10 cellular contexts compared by ENCODE assay signal in genomic region chr21:17554619-17555472, GRCh38. TPM values are rescaled to one million over a fixed set of nuclear protein-coding genes. Genes with fewer than 3 reads are reported as not detected.
DNase-seq lines count a peak whose midpoint lies in the region; ATAC-seq, FAIRE-seq and TF ChIP-seq lines count a peak whose summit lies in the region.
"Had no signal": no experiment of that assay in that cellular context is flagged by ENCODE, and none has a peak within 500 bp of the region (broad histone marks: within the 10 kb centered on the region; RNA-seq: fewer than 3 reads in every experiment).

No MANE protein-coding gene starts in this region.

- no peaks in the 10 kb centered on the region for H3K9me3 Mint-ChIP-seq in CD8-positive, alpha-beta T cell
- H3K9me3 Mint-ChIP-seq in activated naive CD4-positive, alpha-beta T cell treated with anti-CD3 and anti-CD28 coated beads for 36 hours = no peaks in the 10 kb centered on the region
- H3K9me3 Mint-ChIP-seq: activated naive CD4-positive, alpha-beta T cell treated with anti-CD3 and anti-CD28 coated beads, Interleukin-2, amount 50 U/mL, for 24 hours had no signal

- peak in 1 of 2 experiments; percentile 81; a peak in 3 of 6 replicates for ATAC-seq in A549
- ATAC-seq in CD8-positive, alpha-beta T cell = no peak
- no peak for ATAC-seq in HG03439 (IDR thresholded peaks at IDR 0.05; ENCODE audit: unreplicated experiment)

- no peaks in the 10 kb centered on the region for H3K4me1 Mint-ChIP-seq in CD8-positive, alpha-beta T cell (ENCODE audit: low read depth)
- no peaks in the 10 kb centered on the region for H3K4me1 Mint-ChIP-seq in activated naive CD4-positive, alpha-beta T cell treated with anti-CD3 and anti-CD28 coated beads for 36 hours (ENCODE audit: low read depth)
- H3K4me1 Mint-ChIP-seq: activated naive CD4-positive, alpha-beta T cell treated with anti-CD3 and anti-CD28 coated beads, Interleukin-2, amount 50 U/mL, for 24 hours had no signal

- no peak for TF ChIP-seq EP300 in A549 (IDR thresholded peaks at IDR 0.05)

- H3K4me2 ChIP-seq in A549 = no peak overlapping the region

- POLR2A ChIA-PET in A549 (lab: Yijun Ruan, JAX) = interaction anchor here (0.8 to 1.0 kb wide), 2 partner anchors 43 to 168 kb away, joined by 3 read pairs; no protein-coding TSS in a partner anchor
- POLR2A ChIA-PET in CD8-positive, alpha-beta T cell (lab: Charles Lee) = no interaction called here

- FAIRE-seq in A549 (lab: Jason Lieb, UNC) = no peak

- 42% methylated on average over 7 of the region's 7 CpGs for WGBS in A549 (ENCODE audit: missing lambda C conversion rate)

- no peaks in the 10 kb centered on the region for H3K27me3 Mint-ChIP-seq in CD8-positive, alpha-beta T cell (ENCODE audit: low read depth)
- H3K27me3 Mint-ChIP-seq in activated naive CD4-positive, alpha-beta T cell treated with anti-CD3 and anti-CD28 coated beads for 36 hours (ENCODE audit: low read depth) = no peaks in the 10 kb centered on the region
- H3K27me3 Mint-ChIP-seq: activated naive CD4-positive, alpha-beta T cell treated with anti-CD3 and anti-CD28 coated beads, Interleukin-2, amount 50 U/mL, for 24 hours had no signal

- TF ChIP-seq RAD21 in A549 (conservative IDR thresholded peaks at IDR 0.05 in 1 of 2, IDR thresholded peaks at IDR 0.05 in 1 of 2) = peak; percentile 67 to 70

- no peak for TF ChIP-seq POLR2A in A549 (IDR thresholded peaks at IDR 0.05; ENCODE audit: low read length)

- CTCF ChIA-PET in A549 (lab: Yijun Ruan, JAX) = interaction anchor here (0.6 to 2.2 kb wide), 30 partner anchors 8 to 238 kb away, joined by 3 to 66 read pairs (median 4); partner anchors contain the start of gene CXADR
- CTCF ChIA-PET in CD8-positive, alpha-beta T cell (lab: Charles Lee) = interaction anchor here (1.5 kb wide), 1 partner anchor 168 kb away, joined by 6 read pairs; no protein-coding TSS in a partner anchor
- CTCF ChIA-PET in activated naive CD4-positive, alpha-beta T cell treated with anti-CD3 and anti-CD28 coated beads for 36 hours (lab: Charles Lee) = interaction anchor here (0.5 to 1.4 kb wide), 7 partner anchors 31 to 197 kb away, joined by 3 to 17 read pairs (median 3); no protein-coding TSS in a partner anchor

- peak; percentile 53 for TF ChIP-seq CTCF in A549 (IDR thresholded peaks at IDR 0.05)
- peak; percentile 20 for TF ChIP-seq CTCF in HFF-Myc (IDR thresholded peaks at IDR 0.05; ENCODE audit: low read depth, low read length, missing control alignments)
- no peak for TF ChIP-seq CTCF in CD8-positive, alpha-beta T cell (IDR thresholded peaks at IDR 0.05)

- no peaks in the 10 kb centered on the region for H3K9me3 ChIP-seq in A549
- no peaks in the 10 kb centered on the region for H3K9me3 ChIP-seq in adipocyte (ENCODE audit: control insufficient read depth, low read length)
- H3K9me3 ChIP-seq in CD8-positive, alpha-beta T cell (ENCODE audit: low read length) = no peaks in the 10 kb centered on the region

- H3K36me3 Mint-ChIP-seq in CD8-positive, alpha-beta T cell = no peaks in the 10 kb centered on the region
- no peaks in the 10 kb centered on the region for H3K36me3 Mint-ChIP-seq in activated naive CD4-positive, alpha-beta T cell treated with anti-CD3 and anti-CD28 coated beads for 36 hours (ENCODE audit: low read depth)
- H3K36me3 Mint-ChIP-seq: activated naive CD4-positive, alpha-beta T cell treated with anti-CD3 and anti-CD28 coated beads, Interleukin-2, amount 50 U/mL, for 24 hours had no signal

- H3K36me3 ChIP-seq in adipocyte (ENCODE audit: control insufficient read depth, insufficient read depth, low read length, severe bottlenecking) = no peaks in the 10 kb centered on the region
- no peaks in the 10 kb centered on the region for H3K36me3 ChIP-seq in CD8-positive, alpha-beta T cell (ENCODE audit: insufficient read depth, low read length)

- no peak overlapping the region for H3K27ac ChIP-seq in A549
- no peak overlapping the region for H3K27ac ChIP-seq in CD8-positive, alpha-beta T cell (ENCODE audit: low read depth, low read length)

- no peak overlapping the region for H3K4me3 ChIP-seq in A549
- no peak overlapping the region for H3K4me3 ChIP-seq in HFF-Myc (replicated peaks; ENCODE audit: low read depth, low read length)
- no peak overlapping the region for H3K4me3 ChIP-seq in adipocyte (ENCODE audit: low read length)
- no peak overlapping the region for H3K4me3 ChIP-seq in CD8-positive, alpha-beta T cell (ENCODE audit: low read depth, low read length)

- intact Hi-C loops in CD8-positive, alpha-beta T cell (cut with DNase I, micrococcal nuclease) = no loop called here
- intact Hi-C loops in activated naive CD4-positive, alpha-beta T cell treated with anti-CD3 and anti-CD28 coated beads for 36 hours (cut with micrococcal nuclease) = loop anchor here (10.0 kb wide), 1 partner anchor 170 kb away; no protein-coding TSS in a partner anchor

- DNase-seq in A549 (ENCODE audit: low read depth in 1 of 2, low spot score in 1 of 2) (peak; percentile 26 to 27), HFF-Myc (ENCODE audit: extremely low read depth, low read depth) (no peak), adipocyte (ENCODE audit: low read depth) (peak; percentile 3), kidney glomerular epithelial cell (lab: John Stamatoyannopoulos, UW) (peak; percentile 8), NCI-H2081 treated with DMSO at 0.1 percent for 48 hours (lab: John Stamatoyannopoulos, UW) (no peak)
- DNase-seq in CD8-positive, alpha-beta T cell = no peak
- no peak for DNase-seq in activated naive CD4-positive, alpha-beta T cell treated with anti-CD3 and anti-CD28 coated beads for 36 hours
- DNase-seq: KG1 had no signal

- no peak overlapping the region for H3K9ac ChIP-seq in adipocyte (ENCODE audit: low read length)

- H3K4me1 ChIP-seq in A549 (no peaks in the 10 kb centered on the region), adipocyte (ENCODE audit: control insufficient read depth, insufficient read depth, low read length) (no peaks in the 10 kb centered on the region)
- H3K4me1 ChIP-seq in CD8-positive, alpha-beta T cell (ENCODE audit: insufficient read depth, low read length) = no peaks in the 10 kb centered on the region

- H3K27me3 ChIP-seq in adipocyte (replicated peaks; ENCODE audit: control insufficient read depth, insufficient read depth, low read length) = no peaks in the 10 kb centered on the region
- H3K27me3 ChIP-seq in CD8-positive, alpha-beta T cell (ENCODE audit: insufficient read depth, low read length) = no peaks in the 10 kb centered on the region

- H3K27ac Mint-ChIP-seq in CD8-positive, alpha-beta T cell = no peak overlapping the region
- H3K27ac Mint-ChIP-seq in activated naive CD4-positive, alpha-beta T cell treated with anti-CD3 and anti-CD28 coated beads for 36 hours = no peak overlapping the region
- H3K27ac Mint-ChIP-seq: activated naive CD4-positive, alpha-beta T cell treated with anti-CD3 and anti-CD28 coated beads, Interleukin-2, amount 50 U/mL, for 24 hours had no signal

- H3K4me3 Mint-ChIP-seq in CD8-positive, alpha-beta T cell = no peak overlapping the region
- H3K4me3 Mint-ChIP-seq in activated naive CD4-positive, alpha-beta T cell treated with anti-CD3 and anti-CD28 coated beads for 36 hours = no peak overlapping the region
- H3K4me3 Mint-ChIP-seq: activated naive CD4-positive, alpha-beta T cell treated with anti-CD3 and anti-CD28 coated beads, Interleukin-2, amount 50 U/mL, for 24 hours had no signal

TF ChIP-seq in A549, 52 proteins besides CTCF, POLR2A, EP300 and RAD21:
- TF ChIP-seq RCOR1 (IDR thresholded peaks at IDR 0.05; ENCODE audit: low read depth, low read length) = no peak
- TF ChIP-seq ZNF302 (CRISPR knock-in tag; IDR thresholded peaks at IDR 0.05) = no peak
- TF ChIP-seq SMC3 (IDR thresholded peaks at IDR 0.05) = peak; percentile 61
TF ChIP-seq in A549: peak in this region for 1.

RNA-seq across cellular contexts. Expression of gene CXADR, which starts 42.0 kb away (rescaled TPM):
- polyA plus RNA-seq in A549 (2011; rRNA removed) = 20.3 and 21.7 TPM in 2 replicates
- 2.7 and 3.0 TPM in 2 replicates for polyA plus RNA-seq in A549 (2012; cell fraction: cytosol; rRNA removed)
- 1.4 and 1.6 TPM in 2 replicates for polyA plus RNA-seq in A549 (2012; cell fraction: nucleus; rRNA removed)
- 6.4 to 7.7 TPM (median 6.6 TPM) in 3 replicates for polyA plus RNA-seq in A549 (2017; fragmentation: RNase III; extraction: RNeasy Plus Mini Kit Qiagen cat#74134 plus additional on column Dnase treatment)
- polyA minus RNA-seq in A549 (2011; rRNA and poly(A)+ RNA removed) = 16.8 and 19.7 TPM in 2 replicates
- total RNA-seq in CD8-positive, alpha-beta T cell = 1 to 10 TPM in 1 of 2 experiments, under 1 TPM in 1; 0.69 to 1.0 TPM
- total RNA-seq in activated naive CD4-positive, alpha-beta T cell treated with anti-CD3 and anti-CD28 coated beads for 36 hours = under 1 TPM; 0.27 to 0.52 TPM

RNA-seq across cellular contexts. Expression of gene BTG3, which starts 57.9 kb away (rescaled TPM):
- polyA plus RNA-seq in A549 (2011; rRNA removed) (40.0 and 46.1 TPM in 2 replicates), A549 (2017; fragmentation: RNase III; extraction: RNeasy Plus Mini Kit Qiagen cat#74134 plus additional on column Dnase treatment) (18.7 to 21.0 TPM (median 19.6 TPM) in 3 replicates)
- polyA plus RNA-seq in A549 (2012; cell fraction: cytosol; rRNA removed) = 16.6 and 16.7 TPM in 2 replicates
- 7.8 and 11.8 TPM in 2 replicates for polyA plus RNA-seq in A549 (2012; cell fraction: nucleus; rRNA removed)
- 3.6 and 4.9 TPM in 2 replicates for polyA minus RNA-seq in A549 (2011; rRNA and poly(A)+ RNA removed)
- 10 to 100 TPM; 88.9 to 95.0 TPM for total RNA-seq in CD8-positive, alpha-beta T cell
- 10 to 100 TPM; 50.4 to 51.9 TPM for total RNA-seq in activated naive CD4-positive, alpha-beta T cell treated with anti-CD3 and anti-CD28 coated beads for 36 hours

Comparison
In these comparisons a context has a peak if more than half of its experiments do, and no peak if none do; other contexts are left out.
1. DNase-seq: peak in A549 (2 of 2), adipocyte (single experiment) and kidney glomerular epithelial cell (single experiment); none in HFF-Myc (single experiment), CD8-positive, alpha-beta T cell (0 of 7), activated naive CD4-positive, alpha-beta T cell treated with anti-CD3 and anti-CD28 coated beads for 36 hours (single experiment) and NCI-H2081 treated with DMSO at 0.1 percent for 48 hours (single experiment).